ENCODE assay signal across 8 cellular contexts in genomic region chr1:30684881-30685795, GRCh38.
DNase-seq lines count a peak whose midpoint lies in the region; ATAC-seq, FAIRE-seq and TF ChIP-seq lines count a peak whose summit lies in the region.

No MANE protein-coding gene starts in this region.

- no peaks in the 10 kb centered on the region for H3K4me1 ChIP-seq in iPS-15b (ENCODE audit: control insufficient read depth, insufficient read depth, low read length)

- no peaks in the 10 kb centered on the region for H3K36me3 ChIP-seq in iPS-15b (ENCODE audit: control insufficient read depth, insufficient read depth, low read length)

- peak overlapping the region; percentile 36 to 46 for H3K4me3 Mint-ChIP-seq in stimulated activated naive B cell treated with anti-CD40 and anti-IgM and Interleukin-4, amounts not matched to agents 10 μg/mL and 1 μg/mL and 100 μg/mL, for 72 hours

- H3K4me3 ChIP-seq in iPS-15b (ENCODE audit: low read depth, low read length): peak overlapping the region; percentile 75

- peak; percentile 46 to 72 for ATAC-seq in stimulated activated naive B cell treated with anti-CD40 and anti-IgM and Interleukin-4, amounts not matched to agents 10 μg/mL and 1 μg/mL and 100 μg/mL, for 72 hours (replicated peaks)
- no peak for ATAC-seq in HG03095 (IDR thresholded peaks at IDR 0.05; ENCODE audit: unreplicated experiment)
- ATAC-seq in GM18870 (IDR thresholded peaks at IDR 0.05; ENCODE audit: unreplicated experiment): no peak

- no peak for TF ChIP-seq POLR2A in H54 (IDR thresholded peaks at IDR 0.05; ENCODE audit: low read depth, low read length)

- H3K4me1 Mint-ChIP-seq in stimulated activated naive B cell treated with anti-CD40 and anti-IgM and Interleukin-4, amounts not matched to agents 10 μg/mL and 1 μg/mL and 100 μg/mL, for 72 hours: peaks cover 8 to 10% of the 10 kb centered on the region in 2 donors

- peaks cover 61 to 70% of the 10 kb centered on the region in 2 donors for H3K27me3 Mint-ChIP-seq in stimulated activated naive B cell treated with anti-CD40 and anti-IgM and Interleukin-4, amounts not matched to agents 10 μg/mL and 1 μg/mL and 100 μg/mL, for 72 hours

- no peak overlapping the region for H3K27ac Mint-ChIP-seq in stimulated activated naive B cell treated with anti-CD40 and anti-IgM and Interleukin-4, amounts not matched to agents 10 μg/mL and 1 μg/mL and 100 μg/mL, for 72 hours

- H3K9me3 ChIP-seq in iPS-15b (ENCODE audit: control insufficient read depth, insufficient read depth, low read length): no peaks in the 10 kb centered on the region

- peak; percentile 64 for DNase-seq in NCI-H2227 (lab: John Stamatoyannopoulos, UW; ENCODE audit: unreplicated experiment)
- DNase-seq in NCI-H2227 treated with DMSO at 0.1 percent for 48 hours (lab: John Stamatoyannopoulos, UW): no peak
- DNase-seq in activated T-cell treated with anti-CD3 and anti-CD28 coated beads for 48 hours (ENCODE audit: low read depth): peak; percentile 6
- no peak for DNase-seq in stimulated activated naive B cell treated with anti-CD40 and anti-IgM and Interleukin-4, amounts not matched to agents 10 μg/mL and 1 μg/mL and 100 μg/mL, for 72 hours
- no peak for DNase-seq in H54 (ENCODE audit: insufficient read length, low spot score)

- no peaks in the 10 kb centered on the region for H3K36me3 Mint-ChIP-seq in stimulated activated naive B cell treated with anti-CD40 and anti-IgM and Interleukin-4, amounts not matched to agents 10 μg/mL and 1 μg/mL and 100 μg/mL, for 72 hours

- H3K27me3 ChIP-seq in iPS-15b (ENCODE audit: control insufficient read depth, insufficient read depth, low read length): peaks cover 14% of the 10 kb centered on the region

- H3K9ac ChIP-seq in iPS-15b (ENCODE audit: low read depth, low read length): no peak overlapping the region

- H3K9me3 Mint-ChIP-seq in stimulated activated naive B cell treated with anti-CD40 and anti-IgM and Interleukin-4, amounts not matched to agents 10 μg/mL and 1 μg/mL and 100 μg/mL, for 72 hours: peaks cover 0 to 2% of the 10 kb centered on the region in 2 donors

- FAIRE-seq in H54 (lab: Jason Lieb, UNC): no peak

Comparison
In these comparisons a context has a peak if more than half of its experiments do, and no peak if none do; other contexts are left out.
1. DNase-seq: peak in NCI-H2227 (single experiment) and activated T-cell treated with anti-CD3 and anti-CD28 coated beads for 48 hours (single experiment); none in NCI-H2227 treated with DMSO at 0.1 percent for 48 hours (single experiment), stimulated activated naive B cell treated with anti-CD40 and anti-IgM and Interleukin-4, amounts not matched to agents 10 μg/mL and 1 μg/mL and 100 μg/mL, for 72 hours (single experiment) and H54 (single experiment).
2. ATAC-seq: peak in stimulated activated naive B cell treated with anti-CD40 and anti-IgM and Interleukin-4, amounts not matched to agents 10 μg/mL and 1 μg/mL and 100 μg/mL, for 72 hours (2 of 2); none in HG03095 (single experiment) and GM18870 (single experiment).